In genomic region chr7:150737265-150738055, GRCh38 we compare ENCODE assay signal across 8 cellular contexts. TPM values are rescaled to one million over a fixed set of nuclear protein-coding genes. Genes with fewer than 3 reads are reported as not detected.
DNase-seq lines count a peak whose midpoint lies in the region; ATAC-seq and TF ChIP-seq lines count a peak whose summit lies in the region.

Gene GIMAP5 (plus strand): TSS chr7:150737418. CDS start chr7:150740885, 3,467 bp downstream.

- H3K4me3 Mint-ChIP-seq in activated T-cell treated with anti-CD3 and anti-CD28 coated beads, Interleukin-2, amount 50 U/mL, for 24 hours: peak within 1 kb of the TSS; percentile 86
- H3K4me3 Mint-ChIP-seq in immature natural killer cell (peak within 1 kb of the TSS; percentile 93 to 99 (median 97)), WTC11 (no peak within 1 kb of the TSS)

- TF ChIP-seq CTCF in thoracic aorta (IDR thresholded peaks at IDR 0.05): no peak
- TF ChIP-seq CTCF in WTC11 (IDR thresholded peaks at IDR 0.05): no peak

- peaks cover 4% of the 10 kb centered on the region for H3K9me3 Mint-ChIP-seq in activated T-cell treated with anti-CD3 and anti-CD28 coated beads, Interleukin-2, amount 50 U/mL, for 24 hours
- H3K9me3 Mint-ChIP-seq in immature natural killer cell (no peaks in the 10 kb centered on the region), WTC11 (no peaks in the 10 kb centered on the region)

- peak; percentile 78 for DNase-seq in activated T-cell treated with anti-CD3 and anti-CD28 coated beads, Interleukin-2, amount 50 U/mL, for 24 hours
- DNase-seq in immature natural killer cell (peak; percentile 51 to 55 (median 53)), thoracic aorta (ENCODE audit: low spot score) (no peak), WTC11 (ENCODE audit: low spot score) (no peak), SKM-1 treated with dmso at 0.1 percent for 144 hours (lab: John Stamatoyannopoulos, UW; ENCODE audit: unreplicated experiment) (no peak)

- TF ChIP-seq POLR2A in GM18505 (IDR thresholded peaks at IDR 0.05; ENCODE audit: borderline replicate concordance, extremely low read depth, insufficient read depth, insufficient read length): peak; percentile 60

- H3K27me3 Mint-ChIP-seq in activated T-cell treated with anti-CD3 and anti-CD28 coated beads, Interleukin-2, amount 50 U/mL, for 24 hours: no peaks in the 10 kb centered on the region
- H3K27me3 Mint-ChIP-seq in immature natural killer cell (ENCODE audit: low read depth in 3 of 3) (peaks cover 0 to 3% (median 0%) of the 10 kb centered on the region in 3 donors), WTC11 (ENCODE audit: low read depth) (peaks cover 100% of the 10 kb centered on the region)

- H3K4me1 Mint-ChIP-seq in activated T-cell treated with anti-CD3 and anti-CD28 coated beads, Interleukin-2, amount 50 U/mL, for 24 hours (ENCODE audit: low read depth): peaks cover 79% of the 10 kb centered on the region
- H3K4me1 Mint-ChIP-seq in immature natural killer cell: peaks cover 62 to 73% of the 10 kb centered on the region in 2 donors
- H3K4me1 Mint-ChIP-seq in WTC11: peaks cover 5% of the 10 kb centered on the region; the same call in 1 of the 2 replicates

- peaks cover 57% of the 10 kb centered on the region for H3K36me3 Mint-ChIP-seq in activated T-cell treated with anti-CD3 and anti-CD28 coated beads, Interleukin-2, amount 50 U/mL, for 24 hours (ENCODE audit: low read depth)
- H3K36me3 Mint-ChIP-seq in immature natural killer cell (peaks cover 33 to 43% (median 39%) of the 10 kb centered on the region in 3 donors), WTC11 (no peaks in the 10 kb centered on the region)

- no peaks in the 10 kb centered on the region for H3K27me3 ChIP-seq in thoracic aorta (replicated peaks; ENCODE audit: insufficient read depth)

- POLR2A ChIA-PET in WTC11 (lab: Charles Lee): interaction anchor here (0.7 kb wide), 1 partner anchor 899 kb away, joined by 4 read pairs; the partner anchor contains the start of gene ZNF862

- no peaks in the 10 kb centered on the region for H3K36me3 ChIP-seq in thoracic aorta

- H3K4me1 ChIP-seq in thoracic aorta (ENCODE audit: control insufficient read depth in 1 of 2, low read depth in 2 of 2): no peaks in the 10 kb centered on the region

- peak within 1 kb of the TSS in 1 of 2 donors; percentile 48 for H3K27ac ChIP-seq in thoracic aorta

- no peaks in the 10 kb centered on the region for H3K9me3 ChIP-seq in thoracic aorta

- ATAC-seq in GM18505 (IDR thresholded peaks at IDR 0.05; ENCODE audit: unreplicated experiment) (no peak), HG03108 (IDR thresholded peaks at IDR 0.05; ENCODE audit: unreplicated experiment) (peak; percentile 63), thoracic aorta (ENCODE audit: insufficient number of reproducible peaks, low FRiP score, low read depth) (no peak), WTC11 (no peak), GM19455 (IDR thresholded peaks at IDR 0.05; ENCODE audit: unreplicated experiment) (no peak)

- CTCF ChIA-PET in WTC11 (lab: Charles Lee): interaction anchor here (2.1 kb wide), 1 partner anchor 289 kb away, joined by 6 read pairs; no protein-coding TSS in a partner anchor

- H3K4me3 ChIP-seq in thoracic aorta: peak within 1 kb of the TSS; percentile 69

- H3K27ac Mint-ChIP-seq in activated T-cell treated with anti-CD3 and anti-CD28 coated beads, Interleukin-2, amount 50 U/mL, for 24 hours: peak within 1 kb of the TSS; percentile 97
- peak within 1 kb of the TSS; percentile 88 to 97 (median 95) for H3K27ac Mint-ChIP-seq in immature natural killer cell
- no peak within 1 kb of the TSS for H3K27ac Mint-ChIP-seq in WTC11

TF ChIP-seq in WTC11, 78 proteins besides CTCF, POLR2A, EP300 and RAD21:
- TF ChIP-seq ZNF416 (CRISPR knock-in tag; IDR thresholded peaks at IDR 0.05) (no peak), ZNF121 (CRISPR knock-in tag; IDR thresholded peaks at IDR 0.05) (no peak), ATF3 (CRISPR knock-in tag; conservative IDR thresholded peaks at IDR 0.05) (no peak), OVOL2 (CRISPR knock-in tag; IDR thresholded peaks at IDR 0.05; ENCODE audit: borderline replicate concordance) (no peak), E2F1 (CRISPR knock-in tag; IDR thresholded peaks at IDR 0.05) (no peak), ZNF219 (CRISPR knock-in tag; IDR thresholded peaks at IDR 0.05; ENCODE audit: borderline replicate concordance) (no peak), NFYB (CRISPR knock-in tag; conservative IDR thresholded peaks at IDR 0.05; ENCODE audit: low read depth) (no peak), EMX1 (CRISPR knock-in tag; IDR thresholded peaks at IDR 0.05) (no peak), MLX (CRISPR knock-in tag; IDR thresholded peaks at IDR 0.05) (no peak)
- TF ChIP-seq, protein P1, sequence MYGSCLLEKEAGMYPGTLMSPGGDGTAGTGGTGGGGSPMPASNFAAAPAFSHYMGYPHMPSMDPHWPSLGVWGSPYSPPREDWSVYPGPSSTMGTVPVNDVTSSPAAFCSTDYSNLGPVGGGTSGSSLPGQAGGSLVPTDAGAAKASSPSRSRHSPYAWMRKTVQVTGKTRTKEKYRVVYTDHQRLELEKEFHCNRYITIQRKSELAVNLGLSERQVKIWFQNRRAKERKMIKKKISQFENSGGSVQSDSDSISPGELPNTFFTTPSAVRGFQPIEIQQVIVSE (CRISPR knock-in tag; IDR thresholded peaks at IDR 0.05; ENCODE audit: borderline replicate concordance): no peak

RNA-seq across cellular contexts. Expression of gene GIMAP5, which starts in this region (rescaled TPM):
- polyA plus RNA-seq in immature natural killer cell: 100 to 1,000 TPM; 123 to 291 (median 123) TPM
- total RNA-seq in thoracic aorta (10 to 100 TPM; 35.9 to 55.0 TPM), WTC11 (2021) (0.24 to 0.46 TPM (median 0.39 TPM) in 3 replicates)

Comparison
In these comparisons a context has a peak if more than half of its experiments do, and no peak if none do; other contexts are left out.
1. RNA of gene GIMAP5 (total RNA-seq): 35.9 to 55.0 TPM in thoracic aorta; 0.24 to 0.46 TPM in WTC11; every median in the first group is over 10 times any median in the second.
2. DNase-seq: peak in activated T-cell treated with anti-CD3 and anti-CD28 coated beads, Interleukin-2, amount 50 U/mL, for 24 hours (single experiment) and immature natural killer cell (3 of 3); none in thoracic aorta (single experiment), WTC11 (single experiment) and SKM-1 treated with dmso at 0.1 percent for 144 hours (single experiment).